Comparison of ENCODE assay signal across 9 cellular contexts in genomic region chr11:102367364-102367763, GRCh38. TPM values are rescaled to one million over a fixed set of nuclear protein-coding genes. Genes with fewer than 3 reads are reported as not detected.
A peak's percentile ranks its signal among the peaks of the same experiment; 100 is the strongest.
DNase-seq lines count a peak whose midpoint lies in the region; ATAC-seq, FAIRE-seq and TF ChIP-seq lines count a peak whose summit lies in the region.
"Had no signal": no experiment of that assay in that cellular context is flagged by ENCODE, and none has a peak within 500 bp of the region (broad histone marks: within the 10 kb centered on the region; RNA-seq: fewer than 3 reads in every experiment).

No MANE protein-coding gene starts in this region.

- peak overlapping the region; percentile 21 for H3K27ac Mint-ChIP-seq in activated B cell treated with CpG ODN at 0.5 μM for 24 hours

- TF ChIP-seq CTCF in activated B cell treated with CpG ODN at 0.5 μM for 24 hours (IDR thresholded peaks at IDR 0.05), result no peak

- peaks cover 14% of the 10 kb centered on the region for H3K4me1 Mint-ChIP-seq in activated B cell treated with CpG ODN at 0.5 μM for 24 hours

- POLR2A ChIA-PET in activated B cell treated with CpG ODN at 0.5 μM for 24 hours (lab: Charles Lee), result no interaction called here

- H3K9me3 Mint-ChIP-seq in activated B cell treated with CpG ODN at 0.5 μM for 24 hours, result no peaks in the 10 kb centered on the region

- peak; percentile 29 for DNase-seq in CD1c-positive myeloid dendritic cell (ENCODE audit: extremely low spot score)
- DNase-seq in GM19239 (ENCODE audit: insufficient read length, low spot score), result no peak
- no peak for DNase-seq in activated B cell treated with CpG ODN at 0.5 μM for 24 hours
- DNase-seq in left lobe of liver (ENCODE audit: low spot score), result no peak
- no peak for DNase-seq in iPS-NIHi7 (ENCODE audit: extremely low spot score)
- DNase-seq: Peyer's patch had no signal

- ATAC-seq in activated B cell treated with CpG ODN at 0.5 μM for 24 hours (ENCODE audit: low read depth), result no peak
- ATAC-seq in left lobe of liver, result peak; percentile 38
- no peak for ATAC-seq in GM18505 (IDR thresholded peaks at IDR 0.05; ENCODE audit: unreplicated experiment)
- no peak for ATAC-seq in HG03280 (IDR thresholded peaks at IDR 0.05; ENCODE audit: unreplicated experiment)
- ATAC-seq in GM19351 (IDR thresholded peaks at IDR 0.05; ENCODE audit: unreplicated experiment), result no peak

- intact Hi-C loops in activated B cell treated with CpG ODN at 0.5 μM for 24 hours (cut with micrococcal nuclease), result loop anchor here (1.0 kb wide), 4 partner anchors 23 to 299 kb away; no protein-coding TSS in a partner anchor

- H3K4me3 Mint-ChIP-seq in activated B cell treated with CpG ODN at 0.5 μM for 24 hours, result no peak overlapping the region

- peak; percentile 51 for FAIRE-seq in GM19239 (lab: Jason Lieb, UNC)

- CTCF ChIA-PET in activated B cell treated with CpG ODN at 0.5 μM for 24 hours (lab: Charles Lee), result interaction anchor here (0.7 to 6.2 kb wide), 12 partner anchors 11 to 248 kb away, joined by 3 to 45 read pairs (median 5); partner anchors contain the start of gene MMP7

- H3K36me3 Mint-ChIP-seq in activated B cell treated with CpG ODN at 0.5 μM for 24 hours (ENCODE audit: low read depth), result peaks cover 68% of the 10 kb centered on the region

- no peak for TF ChIP-seq POLR2A in GM18505 (IDR thresholded peaks at IDR 0.05; ENCODE audit: borderline replicate concordance, extremely low read depth, insufficient read depth, insufficient read length)

- H3K27me3 Mint-ChIP-seq in activated B cell treated with CpG ODN at 0.5 μM for 24 hours, result no peaks in the 10 kb centered on the region

RNA-seq across cellular contexts. Expression of gene BIRC2, which starts 20.4 kb away (rescaled TPM):
- total RNA-seq in activated B cell treated with CpG ODN at 0.5 μM for 24 hours, result 27.1 and 34.9 TPM in 2 replicates
- 20.8 TPM for total RNA-seq in left lobe of liver

RNA-seq across cellular contexts. Expression of gene BIRC3, which starts 50.1 kb away (rescaled TPM):
- 236 and 270 TPM in 2 replicates for total RNA-seq in activated B cell treated with CpG ODN at 0.5 μM for 24 hours
- total RNA-seq in left lobe of liver, result 2.1 TPM

Comparison
In these comparisons a context has a peak if more than half of its experiments do, and no peak if none do; other contexts are left out.
1. RNA of gene BIRC3, which starts 50.1 kb away (total RNA-seq): 236 to 270 TPM in activated B cell treated with CpG ODN at 0.5 μM for 24 hours; 2.1 TPM in left lobe of liver (single experiment); every median in the first group is over 10 times any median in the second.